19 cellular contexts compared by ENCODE assay signal in the genomic region with DNA sequence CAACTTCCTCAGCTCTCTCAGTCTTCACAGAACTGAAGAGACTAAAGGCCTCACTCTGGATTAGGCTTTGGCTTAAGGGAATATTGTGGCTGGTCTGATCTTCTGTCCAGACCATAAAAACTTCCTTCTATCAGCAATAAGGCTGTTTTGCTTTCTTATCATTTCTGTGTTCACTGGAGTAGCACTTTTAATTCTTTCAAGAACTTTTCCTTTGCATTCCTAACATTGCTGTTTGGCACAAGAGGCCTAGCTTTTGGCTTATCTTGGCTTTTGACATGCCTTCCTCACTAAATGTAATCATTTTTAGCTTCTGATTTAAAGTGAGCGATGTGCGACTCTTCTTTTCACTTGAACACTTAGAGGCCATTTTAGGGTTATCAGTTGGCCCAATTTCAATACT.
"Had no signal": no experiment of that assay in that cellular context is flagged by ENCODE, and none has a peak within 500 bp of the region (broad histone marks: within the 10 kb centered on the region; RNA-seq: fewer than 3 reads in every experiment).

No MANE protein-coding gene starts in this region.

- H3K4me3 ChIP-seq: colonic mucosa, heart right ventricle, SK-N-MC had no signal

- H3K4me1 ChIP-seq: colonic mucosa had no signal

- H3K36me3 ChIP-seq: colonic mucosa had no signal

- H3K36me3 Mint-ChIP-seq: WTC11 had no signal

- H3K27me3 Mint-ChIP-seq: activated CD4-positive, alpha-beta memory T cell treated with anti-CD3 and anti-CD28 coated beads, Interleukin-2, amount 10 ng/mL, durations not matched to agents 7 days and 5 days; activated naive CD4-positive, alpha-beta T cell treated with anti-CD3 and anti-CD28 coated beads, Interleukin-2, amount 10 ng/mL, durations not matched to agents 7 days and 5 days; activated naive CD8-positive, alpha-beta T cell treated with anti-CD3 and anti-CD28 coated beads, Interleukin-2, amount 50 U/mL, for 24 hours; activated T-cell treated with anti-CD3 and anti-CD28 coated beads, Interleukin-2, amount 50 U/mL, for 24 hours; stimulated activated naive B cell treated with anti-CD40 and anti-IgM and Interleukin-4, amounts not matched to agents 10 μg/mL and 1 μg/mL and 100 μg/mL, for 72 hours; T-cell had no signal

- H3K4me1 Mint-ChIP-seq: activated naive CD8-positive, alpha-beta T cell treated with anti-CD3 and anti-CD28 coated beads, Interleukin-2, amount 50 U/mL, for 24 hours; T-cell; WTC11 had no signal

- H3K27me3 ChIP-seq: colonic mucosa, heart right ventricle had no signal

- H3K9me3 ChIP-seq: colonic mucosa, heart right ventricle had no signal

- H3K27ac Mint-ChIP-seq: activated CD4-positive, alpha-beta memory T cell treated with anti-CD3 and anti-CD28 coated beads, Interleukin-2, amount 10 ng/mL, durations not matched to agents 7 days and 5 days; activated naive CD4-positive, alpha-beta T cell treated with anti-CD3 and anti-CD28 coated beads, Interleukin-2, amount 10 ng/mL, durations not matched to agents 7 days and 5 days; activated naive CD8-positive, alpha-beta T cell treated with anti-CD3 and anti-CD28 coated beads, Interleukin-2, amount 50 U/mL, for 24 hours; activated T-cell treated with anti-CD3 and anti-CD28 coated beads, Interleukin-2, amount 50 U/mL, for 24 hours; stimulated activated naive B cell treated with anti-CD40 and anti-IgM and Interleukin-4, amounts not matched to agents 10 μg/mL and 1 μg/mL and 100 μg/mL, for 72 hours; T-cell; WTC11 had no signal

- H3K27ac ChIP-seq: colonic mucosa, heart right ventricle, SK-N-MC had no signal

- H3K4me3 Mint-ChIP-seq: activated CD4-positive, alpha-beta memory T cell treated with anti-CD3 and anti-CD28 coated beads, Interleukin-2, amount 10 ng/mL, durations not matched to agents 7 days and 5 days; activated naive CD4-positive, alpha-beta T cell treated with anti-CD3 and anti-CD28 coated beads, Interleukin-2, amount 10 ng/mL, durations not matched to agents 7 days and 5 days; activated naive CD8-positive, alpha-beta T cell treated with anti-CD3 and anti-CD28 coated beads, Interleukin-2, amount 50 U/mL, for 24 hours; activated T-cell treated with anti-CD3 and anti-CD28 coated beads, Interleukin-2, amount 50 U/mL, for 24 hours; nephron; stimulated activated naive B cell treated with anti-CD40 and anti-IgM and Interleukin-4, amounts not matched to agents 10 μg/mL and 1 μg/mL and 100 μg/mL, for 72 hours; T-cell; WTC11 had no signal

- ATAC-seq: activated naive CD8-positive, alpha-beta T cell treated with anti-CD3 and anti-CD28 coated beads, Interleukin-2, amount 50 U/mL, for 24 hours; heart right ventricle; stimulated activated naive B cell treated with anti-CD40 and anti-IgM and Interleukin-4, amounts not matched to agents 10 μg/mL and 1 μg/mL and 100 μg/mL, for 72 hours; T-cell; WTC11 had no signal

- DNase-seq: activated CD4-positive, alpha-beta memory T cell treated with anti-CD3 and anti-CD28 coated beads, Interleukin-2, amount 10 ng/mL, durations not matched to agents 7 days and 5 days; activated CD4-positive, alpha-beta T cell treated with anti-CD3 and anti-CD28 coated beads for 4 hours; activated naive CD4-positive, alpha-beta T cell treated with anti-CD3 and anti-CD28 coated beads, Interleukin-2, amount 10 ng/mL, durations not matched to agents 7 days and 5 days; activated naive CD8-positive, alpha-beta T cell treated with anti-CD3 and anti-CD28 coated beads, Interleukin-2, amount 50 U/mL, for 24 hours; activated T-cell treated with anti-CD3 and anti-CD28 coated beads, Interleukin-2, amount 50 U/mL, for 24 hours; caudate nucleus; colonic mucosa; erythroblast; heart right ventricle; kidney glomerular epithelial cell; midbrain; nucleus accumbens; posterior cingulate gyrus; retina; stimulated activated naive B cell treated with anti-CD40 and anti-IgM and Interleukin-4, amounts not matched to agents 10 μg/mL and 1 μg/mL and 100 μg/mL, for 72 hours; T-cell had no signal

- H3K9me3 Mint-ChIP-seq: activated CD4-positive, alpha-beta memory T cell treated with anti-CD3 and anti-CD28 coated beads, Interleukin-2, amount 10 ng/mL, durations not matched to agents 7 days and 5 days; activated naive CD4-positive, alpha-beta T cell treated with anti-CD3 and anti-CD28 coated beads, Interleukin-2, amount 10 ng/mL, durations not matched to agents 7 days and 5 days; activated naive CD8-positive, alpha-beta T cell treated with anti-CD3 and anti-CD28 coated beads, Interleukin-2, amount 50 U/mL, for 24 hours; activated T-cell treated with anti-CD3 and anti-CD28 coated beads, Interleukin-2, amount 50 U/mL, for 24 hours; nephron; stimulated activated naive B cell treated with anti-CD40 and anti-IgM and Interleukin-4, amounts not matched to agents 10 μg/mL and 1 μg/mL and 100 μg/mL, for 72 hours; T-cell; WTC11 had no signal
